26 cellular contexts compared by ENCODE assay signal in the genomic region with DNA sequence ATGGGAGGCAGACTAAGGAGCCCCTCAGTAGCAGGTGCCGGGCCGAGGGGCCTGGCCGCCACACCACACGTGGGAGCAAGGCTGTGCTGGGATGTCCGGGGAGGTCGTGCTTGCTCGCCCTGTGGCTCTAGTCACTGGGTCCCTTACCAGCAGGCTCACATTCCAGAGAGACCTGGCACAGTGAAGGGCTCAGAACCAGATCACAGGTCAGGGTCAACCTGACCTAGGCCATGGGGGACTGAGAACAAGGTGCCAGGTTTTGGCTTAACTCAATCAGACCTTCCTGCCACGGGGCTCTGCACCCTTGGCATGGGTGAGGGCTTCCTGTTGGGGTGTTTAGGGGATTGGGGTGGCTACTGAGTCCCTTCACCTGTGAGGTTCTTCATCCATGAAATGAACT. TPM values are rescaled to one million over a fixed set of nuclear protein-coding genes. Genes with fewer than 3 reads are reported as not detected.
DNase-seq lines count a peak whose midpoint lies in the region; ATAC-seq and TF ChIP-seq lines count a peak whose summit lies in the region.
"Had no signal": no experiment of that assay in that cellular context is flagged by ENCODE, and none has a peak within 500 bp of the region (broad histone marks: within the 10 kb centered on the region; RNA-seq: fewer than 3 reads in every experiment).

No MANE protein-coding gene starts in this region.

- no peak overlapping the region for H3K4me3 Mint-ChIP-seq in activated naive CD4-positive, alpha-beta T cell treated with anti-CD3 and anti-CD28 coated beads, Interleukin-2, amount 10 ng/mL, durations not matched to agents 7 days and 5 days
- H3K4me3 Mint-ChIP-seq in activated naive CD4-positive, alpha-beta T cell treated with anti-CD3 and anti-CD28 coated beads for 36 hours: no peak overlapping the region
- H3K4me3 Mint-ChIP-seq in CD8-positive, alpha-beta T cell: no peak overlapping the region
- H3K4me3 Mint-ChIP-seq in activated B cell treated with CpG ODN at 0.5 μM for 24 hours (no peak overlapping the region), immature natural killer cell (no peak overlapping the region)
- no peak overlapping the region for H3K4me3 Mint-ChIP-seq in stimulated activated effector memory CD8-positive, alpha-beta T cell treated with anti-CD3 and anti-CD28 coated beads, Interleukin-12 subunit alpha, Interleukin-12 subunit beta, amount 100 ng/mL, for 72 hours
- H3K4me3 Mint-ChIP-seq: CD4-positive, alpha-beta memory T cell had no signal

- H3K27ac ChIP-seq in CD8-positive, alpha-beta T cell (ENCODE audit: low read depth, low read length): no peak overlapping the region
- H3K27ac ChIP-seq: BLaER1 treated with 17β-estradiol and CSF1 and Interleukin-3, amounts not matched to agents 10 nM and 100 nM; GM23248; SJCRH30 had no signal

- H3K27me3 ChIP-seq in CD8-positive, alpha-beta T cell (ENCODE audit: insufficient read depth, low read length): no peaks in the 10 kb centered on the region
- H3K27me3 ChIP-seq: BLaER1 treated with 17β-estradiol and CSF1 and Interleukin-3, amounts not matched to agents 10 nM and 100 nM; SJCRH30 had no signal

- no peak for TF ChIP-seq CTCF in CD8-positive, alpha-beta T cell (IDR thresholded peaks at IDR 0.05)
- TF ChIP-seq CTCF in activated B cell treated with CpG ODN at 0.5 μM for 24 hours (IDR thresholded peaks at IDR 0.05): no peak

- H3K4me3 ChIP-seq in CD8-positive, alpha-beta T cell (ENCODE audit: low read depth, low read length): no peak overlapping the region
- H3K4me3 ChIP-seq: BLaER1 treated with 17β-estradiol and CSF1 and Interleukin-3, amounts not matched to agents 10 nM and 100 nM; GM23248; K562; SJCRH30 had no signal

- peaks cover 83% of the 10 kb centered on the region for H3K36me3 Mint-ChIP-seq in activated naive CD4-positive, alpha-beta T cell treated with anti-CD3 and anti-CD28 coated beads, Interleukin-2, amount 10 ng/mL, durations not matched to agents 7 days and 5 days
- H3K36me3 Mint-ChIP-seq in activated naive CD4-positive, alpha-beta T cell treated with anti-CD3 and anti-CD28 coated beads for 36 hours (ENCODE audit: low read depth): peaks cover 17% of the 10 kb centered on the region
- peaks cover 98% of the 10 kb centered on the region for H3K36me3 Mint-ChIP-seq in CD8-positive, alpha-beta T cell
- H3K36me3 Mint-ChIP-seq in activated B cell treated with CpG ODN at 0.5 μM for 24 hours (ENCODE audit: low read depth) (peaks cover 95% of the 10 kb centered on the region), immature natural killer cell (peaks cover 9 to 58% (median 9%) of the 10 kb centered on the region in 3 donors)
- peaks cover 100% of the 10 kb centered on the region for H3K36me3 Mint-ChIP-seq in stimulated activated effector memory CD8-positive, alpha-beta T cell treated with anti-CD3 and anti-CD28 coated beads, Interleukin-12 subunit alpha, Interleukin-12 subunit beta, amount 100 ng/mL, for 72 hours

- CTCF ChIA-PET in activated naive CD4-positive, alpha-beta T cell treated with anti-CD3 and anti-CD28 coated beads, Interleukin-2, amount 10 ng/mL, durations not matched to agents 7 days and 5 days (lab: Charles Lee): no interaction called here
- CTCF ChIA-PET in activated naive CD4-positive, alpha-beta T cell treated with anti-CD3 and anti-CD28 coated beads for 36 hours (lab: Charles Lee): no interaction called here
- CTCF ChIA-PET in CD8-positive, alpha-beta T cell (lab: Charles Lee): interaction anchor here (1.0 kb wide), 1 partner anchor 9 kb away, joined by 3 read pairs; no protein-coding TSS in a partner anchor
- CTCF ChIA-PET in activated B cell treated with CpG ODN at 0.5 μM for 24 hours (lab: Charles Lee): no interaction called here

- POLR2A ChIA-PET in CD8-positive, alpha-beta T cell (lab: Charles Lee): interaction anchor here (0.9 to 1.0 kb wide), 2 partner anchors 10 to 66 kb away, joined by 3 read pairs; no protein-coding TSS in a partner anchor
- POLR2A ChIA-PET in activated B cell treated with CpG ODN at 0.5 μM for 24 hours (lab: Charles Lee): no interaction called here

- intact Hi-C loops in activated naive CD4-positive, alpha-beta T cell treated with anti-CD3 and anti-CD28 coated beads for 36 hours (cut with micrococcal nuclease): no loop called here
- intact Hi-C loops in CD8-positive, alpha-beta T cell (cut with DNase I, micrococcal nuclease): no loop called here
- intact Hi-C loops in activated B cell treated with CpG ODN at 0.5 μM for 24 hours (cut with micrococcal nuclease): no loop called here

- no peaks in the 10 kb centered on the region for H3K4me1 ChIP-seq in CD8-positive, alpha-beta T cell (ENCODE audit: insufficient read depth, low read length)
- H3K4me1 ChIP-seq: Caco-2 had no signal

- no peak for DNase-seq in activated naive CD4-positive, alpha-beta T cell treated with anti-CD3 and anti-CD28 coated beads, Interleukin-2, amount 10 ng/mL, durations not matched to agents 7 days and 5 days
- DNase-seq in activated naive CD4-positive, alpha-beta T cell treated with anti-CD3 and anti-CD28 coated beads for 36 hours: no peak
- no peak for DNase-seq in CD8-positive, alpha-beta T cell
- DNase-seq in activated B cell treated with CpG ODN at 0.5 μM for 24 hours (no peak), immature natural killer cell (no peak), SIG-M5 treated with dmso at 0.1 percent for 504 hours (lab: John Stamatoyannopoulos, UW; ENCODE audit: unreplicated experiment) (no peak)
- DNase-seq in stimulated activated effector memory CD8-positive, alpha-beta T cell treated with anti-CD3 and anti-CD28 coated beads, Interleukin-12 subunit alpha, Interleukin-12 subunit beta, amount 100 ng/mL, for 72 hours (ENCODE audit: low spot score in 2 of 2): no peak
- DNase-seq in stimulated activated naive CD4-positive, alpha-beta T cell treated with Interleukin-2 at 50 U/mL for 16 hours (lab: John Stamatoyannopoulos, UW): no peak
- DNase-seq: Caco-2; CD4-positive, alpha-beta memory T cell; GM23248; H7; MV-4-11; NCI-H1105; NCI-H1436 treated with DMSO at 0.1 percent for 48 hours; NCI-H2029; NCI-H446 treated with DMSO at 0.1 percent for 48 hours; NCI-H526; NCI-H82; NK-92 treated with Interleukin-12 subunit alpha and Interleukin-12 subunit beta, amount 100 ng/mL, for 24 hours; PC-3; SJCRH30 had no signal

- H3K4me1 Mint-ChIP-seq in activated naive CD4-positive, alpha-beta T cell treated with anti-CD3 and anti-CD28 coated beads, Interleukin-2, amount 10 ng/mL, durations not matched to agents 7 days and 5 days: peaks cover 2% of the 10 kb centered on the region
- H3K4me1 Mint-ChIP-seq in activated naive CD4-positive, alpha-beta T cell treated with anti-CD3 and anti-CD28 coated beads for 36 hours (ENCODE audit: low read depth): no peaks in the 10 kb centered on the region
- peaks cover 8% of the 10 kb centered on the region for H3K4me1 Mint-ChIP-seq in CD8-positive, alpha-beta T cell (ENCODE audit: low read depth)
- peaks cover 3% of the 10 kb centered on the region for H3K4me1 Mint-ChIP-seq in activated B cell treated with CpG ODN at 0.5 μM for 24 hours
- H3K4me1 Mint-ChIP-seq in stimulated activated effector memory CD8-positive, alpha-beta T cell treated with anti-CD3 and anti-CD28 coated beads, Interleukin-12 subunit alpha, Interleukin-12 subunit beta, amount 100 ng/mL, for 72 hours: peaks cover 9% of the 10 kb centered on the region
- peaks cover 4 to 6% of the 10 kb centered on the region in 2 donors for H3K4me1 Mint-ChIP-seq in immature natural killer cell

- no peaks in the 10 kb centered on the region for H3K27me3 Mint-ChIP-seq in activated naive CD4-positive, alpha-beta T cell treated with anti-CD3 and anti-CD28 coated beads, Interleukin-2, amount 10 ng/mL, durations not matched to agents 7 days and 5 days
- H3K27me3 Mint-ChIP-seq in activated naive CD4-positive, alpha-beta T cell treated with anti-CD3 and anti-CD28 coated beads for 36 hours (ENCODE audit: low read depth): no peaks in the 10 kb centered on the region
- no peaks in the 10 kb centered on the region for H3K27me3 Mint-ChIP-seq in CD8-positive, alpha-beta T cell (ENCODE audit: low read depth)
- H3K27me3 Mint-ChIP-seq in activated B cell treated with CpG ODN at 0.5 μM for 24 hours: no peaks in the 10 kb centered on the region
- peaks cover 0 to 16% (median 14%) of the 10 kb centered on the region in 3 donors for H3K27me3 Mint-ChIP-seq in immature natural killer cell (ENCODE audit: low read depth in 3 of 3)
- H3K27me3 Mint-ChIP-seq: CD4-positive, alpha-beta memory T cell had no signal

- no peaks in the 10 kb centered on the region for H3K9me3 ChIP-seq in CD8-positive, alpha-beta T cell (ENCODE audit: low read length)
- H3K9me3 ChIP-seq: BLaER1 treated with 17β-estradiol and CSF1 and Interleukin-3, amounts not matched to agents 10 nM and 100 nM; Caco-2; SJCRH30 had no signal

- no peak for ATAC-seq in CD8-positive, alpha-beta T cell
- no peak for ATAC-seq in activated B cell treated with CpG ODN at 0.5 μM for 24 hours (ENCODE audit: low read depth)
- ATAC-seq in stimulated activated effector memory CD8-positive, alpha-beta T cell treated with anti-CD3 and anti-CD28 coated beads, Interleukin-12 subunit alpha, Interleukin-12 subunit beta, amount 100 ng/mL, for 72 hours: no peak
- ATAC-seq: K562, PC-3 had no signal

- peaks cover 99% of the 10 kb centered on the region for H3K36me3 ChIP-seq in CD8-positive, alpha-beta T cell (ENCODE audit: insufficient read depth, low read length)
- H3K36me3 ChIP-seq: SJCRH30 had no signal

- H3K9me3 Mint-ChIP-seq in activated naive CD4-positive, alpha-beta T cell treated with anti-CD3 and anti-CD28 coated beads, Interleukin-2, amount 10 ng/mL, durations not matched to agents 7 days and 5 days: no peaks in the 10 kb centered on the region
- no peaks in the 10 kb centered on the region for H3K9me3 Mint-ChIP-seq in activated naive CD4-positive, alpha-beta T cell treated with anti-CD3 and anti-CD28 coated beads for 36 hours
- H3K9me3 Mint-ChIP-seq in CD8-positive, alpha-beta T cell: no peaks in the 10 kb centered on the region
- H3K9me3 Mint-ChIP-seq in activated B cell treated with CpG ODN at 0.5 μM for 24 hours (no peaks in the 10 kb centered on the region), immature natural killer cell (no peaks in the 10 kb centered on the region)
- no peaks in the 10 kb centered on the region for H3K9me3 Mint-ChIP-seq in stimulated activated effector memory CD8-positive, alpha-beta T cell treated with anti-CD3 and anti-CD28 coated beads, Interleukin-12 subunit alpha, Interleukin-12 subunit beta, amount 100 ng/mL, for 72 hours

- peak overlapping the region; percentile 62 for H3K27ac Mint-ChIP-seq in activated naive CD4-positive, alpha-beta T cell treated with anti-CD3 and anti-CD28 coated beads, Interleukin-2, amount 10 ng/mL, durations not matched to agents 7 days and 5 days
- H3K27ac Mint-ChIP-seq in activated naive CD4-positive, alpha-beta T cell treated with anti-CD3 and anti-CD28 coated beads for 36 hours: no peak overlapping the region
- peak overlapping the region; percentile 22 for H3K27ac Mint-ChIP-seq in CD8-positive, alpha-beta T cell
- H3K27ac Mint-ChIP-seq in activated B cell treated with CpG ODN at 0.5 μM for 24 hours (peak overlapping the region; percentile 24), immature natural killer cell (peak overlapping the region in 2 of 6 donors; percentile 31 to 59)
- H3K27ac Mint-ChIP-seq in stimulated activated effector memory CD8-positive, alpha-beta T cell treated with anti-CD3 and anti-CD28 coated beads, Interleukin-12 subunit alpha, Interleukin-12 subunit beta, amount 100 ng/mL, for 72 hours: peak overlapping the region; percentile 79

RNA-seq across cellular contexts. Expression of a gene that starts 22.3 kb away (rescaled TPM):
- total RNA-seq in activated naive CD4-positive, alpha-beta T cell treated with anti-CD3 and anti-CD28 coated beads for 36 hours: under 1 TPM; 0.52 to 0.99 TPM
- under 1 TPM; 0.22 to 0.60 TPM for total RNA-seq in CD8-positive, alpha-beta T cell
- total RNA-seq in activated B cell treated with CpG ODN at 0.5 μM for 24 hours: 1.3 and 2.5 TPM in 2 replicates
- 10 to 100 TPM in 2 of 3 donors, 1 to 10 TPM in 1; 7.8 to 21.7 (median 12.1) TPM for polyA plus RNA-seq in immature natural killer cell
- total RNA-seq: H7, LHCN-M2, SJCRH30 had no signal
- polyA plus RNA-seq: AG04450, GM23248 had no signal
